7 cellular contexts compared by ENCODE assay signal in genomic region chr10:56679578-56679977, GRCh38.
"Had no signal": no experiment of that assay in that cellular context is flagged by ENCODE, and none has a peak within 500 bp of the region (broad histone marks: within the 10 kb centered on the region; RNA-seq: fewer than 3 reads in every experiment).

No MANE protein-coding gene starts in this region.

- H3K4me2 ChIP-seq: GM23338 had no signal

- FAIRE-seq: H1, H54, HepG2 had no signal

- DNase-seq: H9, HCEC 1CT, KBM-7 had no signal

- H3K4me3 ChIP-seq: GM23338 had no signal

- H2AFZ ChIP-seq: GM23338 had no signal

- ATAC-seq: GM23338, HepG2 had no signal
